Comparison of ENCODE assay signal across 8 cellular contexts in genomic region chr1:212432163-212432705, GRCh38. TPM values are rescaled to one million over a fixed set of nuclear protein-coding genes. Genes with fewer than 3 reads are reported as not detected.
DNase-seq lines count a peak whose midpoint lies in the region; ATAC-seq and TF ChIP-seq lines count a peak whose summit lies in the region.

No MANE protein-coding gene starts in this region.

- peaks cover 5% of the 10 kb centered on the region for H3K4me1 ChIP-seq in A673 (ENCODE audit: insufficient read depth, low read length, poor library complexity, severe bottlenecking)
- peaks cover 15% of the 10 kb centered on the region for H3K4me1 ChIP-seq in HUES64 (ENCODE audit: insufficient read depth, low read length)
- peaks cover 9% of the 10 kb centered on the region for H3K4me1 ChIP-seq in mammary epithelial cell (ENCODE audit: insufficient read depth, low read length)
- H3K4me1 ChIP-seq in mucosa of rectum (ENCODE audit: control insufficient read depth in 2 of 2, insufficient read depth in 2 of 2, low read length in 2 of 2): peaks cover 9 to 22% of the 10 kb centered on the region in 2 donors

- H2AFZ ChIP-seq in mammary epithelial cell (ENCODE audit: low read depth, low read length): peak overlapping the region; percentile 96

- BruUV-seq in A673 (replicated peaks; lab: Mats Ljungman, UMichigan) (no TSS peak), mammary epithelial cell (replicated peaks; lab: Mats Ljungman, UMichigan) (TSS peak; percentile 96)

- H3K27ac ChIP-seq in A673 (ENCODE audit: low read depth, low read length, poor library complexity, severe bottlenecking): peak overlapping the region; percentile 28
- H3K27ac ChIP-seq in HUES64 (ENCODE audit: low read depth, low read length): no peak overlapping the region
- peak overlapping the region; percentile 71 for H3K27ac ChIP-seq in mammary epithelial cell (ENCODE audit: insufficient read depth, low read depth, low read length)
- H3K27ac ChIP-seq in mucosa of rectum (ENCODE audit: low read depth in 2 of 2, low read length in 2 of 2): peak overlapping the region; percentile 17 to 19

- DNase-seq in A673 (ENCODE audit: low spot score): no peak
- no peak for DNase-seq in mammary epithelial cell
- DNase-seq in dedifferentiated amniotic fluid mesenchymal stem cell (ENCODE audit: extremely low spot score): no peak
- DNase-seq in GOT3 (lab: John Stamatoyannopoulos, UW): no peak
- DNase-seq in NCI-H510A treated with DMSO at 0.1 percent for 48 hours (lab: John Stamatoyannopoulos, UW): no peak

- TF ChIP-seq CTCF in A673 (conservative IDR thresholded peaks at IDR 0.05; ENCODE audit: low read depth, low read length) (no peak), mammary epithelial cell (conservative IDR thresholded peaks at IDR 0.05 in 1 of 2, IDR thresholded peaks at IDR 0.05 in 1 of 2; ENCODE audit: extremely low read depth in 1 of 2, insufficient read depth in 1 of 2, low read depth in 1 of 2, low read length in 2 of 2) (no peak)

- H3K4me3 ChIP-seq in A673 (ENCODE audit: low read depth, low read length, poor library complexity, severe bottlenecking): peak overlapping the region; percentile 74
- H3K4me3 ChIP-seq in HUES64 (ENCODE audit: low read length): peak overlapping the region; percentile 83
- H3K4me3 ChIP-seq in mammary epithelial cell (replicated peaks in 1 of 3; ENCODE audit: insufficient read depth in 1 of 3, low read depth in 2 of 3, low read length in 3 of 3): peak overlapping the region; percentile 48 to 68 (median 49)
- peak overlapping the region; percentile 64 to 77 for H3K4me3 ChIP-seq in mucosa of rectum (ENCODE audit: low read length in 2 of 2)

- 74% methylated on average over 8 of the region's 9 CpGs for WGBS in HUES64
- WGBS in mammary epithelial cell (ENCODE audit: low coverage, missing lambda C conversion rate): 44% methylated on average over 9 of the region's 9 CpGs

- H3K9me3 ChIP-seq in A673 (ENCODE audit: low read depth, low read length, poor library complexity, severe bottlenecking) (no peaks in the 10 kb centered on the region), HUES64 (ENCODE audit: insufficient read depth, low read depth, low read length) (no peaks in the 10 kb centered on the region), mammary epithelial cell (replicated peaks; ENCODE audit: insufficient read depth, low read length) (no peaks in the 10 kb centered on the region), mucosa of rectum (ENCODE audit: control insufficient read depth in 2 of 2, low read length in 2 of 2) (no peaks in the 10 kb centered on the region)

- H3K79me2 ChIP-seq in mammary epithelial cell (ENCODE audit: insufficient read depth, low read length): peaks cover 38% of the 10 kb centered on the region

- CTCF ChIA-PET in A673 (lab: Charles Lee) (interaction anchor here (1.1 kb wide), 1 partner anchor 24 kb away, joined by 3 read pairs; no protein-coding TSS in a partner anchor), mammary epithelial cell (lab: Charles Lee; ENCODE audit: low non-redundant PET) (no interaction called here)

- H3K36me3 ChIP-seq in A673 (ENCODE audit: insufficient read depth, low read length, poor library complexity, severe bottlenecking) (no peaks in the 10 kb centered on the region), HUES64 (ENCODE audit: insufficient read depth, low read length) (no peaks in the 10 kb centered on the region), mammary epithelial cell (ENCODE audit: insufficient read depth, low read length) (no peaks in the 10 kb centered on the region), mucosa of rectum (ENCODE audit: control insufficient read depth in 2 of 2, insufficient read depth in 2 of 2, low read length in 2 of 2) (no peaks in the 10 kb centered on the region)

- in situ Hi-C loops in mammary epithelial cell (cut with MboI; ENCODE audit: low sequenced_read_pairs in 2 of 2): loop anchor here in 1 of 2 donors (25.0 kb wide), 1 partner anchor 745 kb away; the partner anchor contains the start of gene NEK2

- intact Hi-C loops in A673 (cut with micrococcal nuclease; ENCODE audit: unreplicated experiment) (no loop called here), mammary epithelial cell (cut with micrococcal nuclease) (no loop called here)

- H4K20me1 ChIP-seq in mammary epithelial cell (ENCODE audit: insufficient read depth, low read length): no peaks in the 10 kb centered on the region

- H3K4me2 ChIP-seq in mammary epithelial cell (ENCODE audit: insufficient read depth, low read depth, low read length): peak overlapping the region; percentile 90

- H3K27me3 ChIP-seq in A673 (replicated peaks; ENCODE audit: insufficient read depth, low read depth, low read length, poor library complexity) (no peaks in the 10 kb centered on the region), HUES64 (ENCODE audit: insufficient read depth, low read length) (peaks cover 18% of the 10 kb centered on the region), mammary epithelial cell (ENCODE audit: insufficient read depth, low read length) (no peaks in the 10 kb centered on the region), mucosa of rectum (ENCODE audit: control insufficient read depth in 2 of 2, insufficient read depth in 2 of 2, low read length in 2 of 2) (no peaks in the 10 kb centered on the region)

- ATAC-seq in GM18517 (IDR thresholded peaks at IDR 0.05; ENCODE audit: unreplicated experiment): no peak

- H3K9ac ChIP-seq in HUES64 (ENCODE audit: low read depth, low read length) (peak overlapping the region; percentile 61; the same call in 1 of the 2 replicates), mammary epithelial cell (ENCODE audit: insufficient read depth, low read length) (peak overlapping the region; percentile 76), mucosa of rectum (ENCODE audit: low read depth in 1 of 2, low read length in 2 of 2) (peak overlapping the region; percentile 63 to 75)

- POLR2A ChIA-PET in A673 (lab: Charles Lee; ENCODE audit: low non-redundant PET): no interaction called here

- dilution Hi-C loops in mammary epithelial cell (cut with HindIII; ENCODE audit: low sequenced_read_pairs): no loop called here

RNA-seq across cellular contexts. Expression of gene NENF, which starts 0.5 kb away (rescaled TPM):
- total RNA-seq in A673 (2021) (51.0 and 59.5 TPM in 2 replicates), mammary epithelial cell (10 to 100 TPM; 35.5 to 46.2 TPM)
- 23.1 TPM for polyA plus RNA-seq in HUES64 (2013, experiment 1 of 2)
- 23.1 TPM for polyA plus RNA-seq in HUES64 (2013, experiment 2 of 2)
- 37.5 TPM for polyA plus RNA-seq in mammary epithelial cell
- 8.3 TPM for polyA minus RNA-seq in mammary epithelial cell

RNA-seq across cellular contexts. Expression of gene PACC1, which starts 17.5 kb away (rescaled TPM):
- total RNA-seq in A673 (2021) (14.5 and 15.6 TPM in 2 replicates), mammary epithelial cell (10 to 100 TPM; 10.2 to 10.7 TPM)
- polyA plus RNA-seq in HUES64 (2013, experiment 1 of 2): 9.7 TPM
- polyA plus RNA-seq in HUES64 (2013, experiment 2 of 2): 11.1 TPM
- 9.8 TPM for polyA plus RNA-seq in mammary epithelial cell
- 8.5 TPM for polyA minus RNA-seq in mammary epithelial cell
